ENCODE assay signal across 11 cellular contexts in the genomic region with DNA sequence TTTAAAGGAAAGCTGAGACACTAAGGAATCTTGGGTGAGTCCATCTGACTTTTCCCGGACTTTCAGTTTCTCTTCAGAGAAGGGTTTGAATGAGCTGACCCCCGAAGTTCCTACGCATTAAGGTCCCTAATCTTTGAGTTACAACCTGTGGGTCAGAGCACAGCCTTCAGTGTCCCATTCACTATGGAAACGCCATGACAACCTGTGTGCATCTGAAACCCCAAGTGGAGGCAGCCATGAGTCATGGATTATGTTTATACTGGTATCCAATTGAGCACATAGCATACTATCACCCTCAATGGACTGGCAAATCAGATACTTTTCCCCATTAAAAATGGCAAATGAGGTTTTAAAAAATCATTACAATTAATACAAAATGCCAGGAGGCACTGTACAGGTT.
DNase-seq lines count a peak whose midpoint lies in the region; ATAC-seq and TF ChIP-seq lines count a peak whose summit lies in the region.
"Had no signal": no experiment of that assay in that cellular context is flagged by ENCODE, and none has a peak within 500 bp of the region (broad histone marks: within the 10 kb centered on the region; RNA-seq: fewer than 3 reads in every experiment).

No MANE protein-coding gene starts in this region.

- POLR2A ChIA-PET in HEK293 (lab: Yijun Ruan, JAX), result no interaction called here

- no peaks in the 10 kb centered on the region for H3K9me3 ChIP-seq in HEK293 (ENCODE audit: control insufficient read depth, insufficient read depth, low read depth, low read length)
- H3K9me3 ChIP-seq: upper lobe of left lung had no signal

- CTCF ChIA-PET in HEK293 (lab: Yijun Ruan, JAX), result interaction anchor here (1.1 to 9.7 kb wide), 12 partner anchors 11 to 291 kb away, joined by 3 to 212 read pairs (median 8); a partner anchor contains a TSS

- H3K4me3 ChIP-seq in HEK293 (ENCODE audit: low read depth, low read length), result no peak overlapping the region
- H3K4me3 ChIP-seq: upper lobe of left lung had no signal

- no peaks in the 10 kb centered on the region for H3K36me3 ChIP-seq in HEK293 (ENCODE audit: control insufficient read depth in 2 of 2, insufficient read depth in 1 of 2, low read length in 2 of 2)
- H3K36me3 ChIP-seq: upper lobe of left lung had no signal

- no peak overlapping the region for H3K27ac ChIP-seq in HEK293 (ENCODE audit: extremely low read depth, low read depth, low read length)
- H3K27ac ChIP-seq: upper lobe of left lung had no signal

- peaks cover 3% of the 10 kb centered on the region; the same call in 1 of the 2 replicates for H3K4me1 ChIP-seq in HEK293 (ENCODE audit: control insufficient read depth, insufficient read depth, low read length)

- no peak for ATAC-seq in HG02798 (IDR thresholded peaks at IDR 0.05; ENCODE audit: poor library complexity, unreplicated experiment)
- ATAC-seq: HCT116 had no signal

- no peak for TF ChIP-seq CTCF in HEK293 (tag by site-specific recombination; IDR thresholded peaks at IDR 0.05)

- DNase-seq in NCI-H82 (lab: John Stamatoyannopoulos, UW), result peak; percentile 4
- no peak for DNase-seq in NCI-H82 treated with DMSO at 0.1 percent for 48 hours (lab: John Stamatoyannopoulos, UW; ENCODE audit: unreplicated experiment)
- DNase-seq in amniotic epithelial cell (ENCODE audit: low read depth), result peak; percentile 35
- peak; percentile 58 for DNase-seq in left kidney (ENCODE audit: low read depth, low spot score)
- no peak for DNase-seq in HuH-7.5 (ENCODE audit: low spot score)
- no peak for DNase-seq in NCI-H1436 (lab: John Stamatoyannopoulos, UW)
- DNase-seq: head of caudate nucleus, upper lobe of left lung had no signal

TF ChIP-seq in HEK293, 187 proteins besides CTCF, POLR2A, EP300 and RAD21:
- TF ChIP-seq ZNF596 (tag by site-specific recombination; IDR thresholded peaks at IDR 0.05), result no peak
- TF ChIP-seq, protein P1, sequence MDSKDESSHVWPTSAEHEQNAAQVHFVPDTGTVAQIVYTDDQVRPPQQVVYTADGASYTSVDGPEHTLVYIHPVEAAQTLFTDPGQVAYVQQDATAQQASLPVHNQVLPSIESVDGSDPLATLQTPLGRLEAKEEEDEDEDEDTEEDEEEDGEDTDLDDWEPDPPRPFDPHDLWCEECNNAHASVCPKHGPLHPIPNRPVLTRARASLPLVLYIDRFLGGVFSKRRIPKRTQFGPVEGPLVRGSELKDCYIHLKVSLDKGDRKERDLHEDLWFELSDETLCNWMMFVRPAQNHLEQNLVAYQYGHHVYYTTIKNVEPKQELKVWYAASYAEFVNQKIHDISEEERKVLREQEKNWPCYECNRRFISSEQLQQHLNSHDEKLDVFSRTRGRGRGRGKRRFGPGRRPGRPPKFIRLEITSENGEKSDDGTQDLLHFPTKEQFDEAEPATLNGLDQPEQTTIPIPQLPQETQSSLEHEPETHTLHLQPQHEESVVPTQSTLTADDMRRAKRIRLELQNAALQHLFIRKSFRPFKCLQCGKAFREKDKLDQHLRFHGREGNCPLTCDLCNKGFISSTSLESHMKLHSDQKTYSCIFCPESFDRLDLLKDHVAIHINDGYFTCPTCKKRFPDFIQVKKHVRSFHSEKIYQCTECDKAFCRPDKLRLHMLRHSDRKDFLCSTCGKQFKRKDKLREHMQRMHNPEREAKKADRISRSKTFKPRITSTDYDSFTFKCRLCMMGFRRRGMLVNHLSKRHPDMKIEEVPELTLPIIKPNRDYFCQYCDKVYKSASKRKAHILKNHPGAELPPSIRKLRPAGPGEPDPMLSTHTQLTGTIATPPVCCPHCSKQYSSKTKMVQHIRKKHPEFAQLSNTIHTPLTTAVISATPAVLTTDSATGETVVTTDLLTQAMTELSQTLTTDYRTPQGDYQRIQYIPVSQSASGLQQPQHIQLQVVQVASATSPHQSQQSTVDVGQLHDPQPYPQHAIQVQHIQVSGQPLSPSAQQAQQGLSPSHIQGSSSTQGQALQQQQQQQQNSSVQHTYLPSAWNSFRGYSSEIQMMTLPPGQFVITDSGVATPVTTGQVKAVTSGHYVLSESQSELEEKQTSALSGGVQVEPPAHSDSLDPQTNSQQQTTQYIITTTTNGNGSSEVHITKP (tag by site-specific recombination; IDR thresholded peaks at IDR 0.05), result 0 out of 2 replicates have a peak, but pooled peaks have one; percentile 27
- TF ChIP-seq SCRT2 (tag by site-specific recombination; IDR thresholded peaks at IDR 0.05), result 0 out of 2 replicates have a peak, but pooled peaks have one; percentile 14
- no peak for TF ChIP-seq ZNF211 (tag by site-specific recombination; IDR thresholded peaks at IDR 0.05; ENCODE audit: low read depth)
TF ChIP-seq in HEK293: peak in this region for 2.

Comparison
In these comparisons a context has a peak if more than half of its experiments do, and no peak if none do; other contexts are left out.
1. DNase-seq: peak in NCI-H82 (single experiment), amniotic epithelial cell (single experiment) and left kidney (single experiment); none in NCI-H82 treated with DMSO at 0.1 percent for 48 hours (single experiment), HuH-7.5 (single experiment) and NCI-H1436 (single experiment).